ENCODE assay signal across 19 cellular contexts in the genomic region with DNA sequence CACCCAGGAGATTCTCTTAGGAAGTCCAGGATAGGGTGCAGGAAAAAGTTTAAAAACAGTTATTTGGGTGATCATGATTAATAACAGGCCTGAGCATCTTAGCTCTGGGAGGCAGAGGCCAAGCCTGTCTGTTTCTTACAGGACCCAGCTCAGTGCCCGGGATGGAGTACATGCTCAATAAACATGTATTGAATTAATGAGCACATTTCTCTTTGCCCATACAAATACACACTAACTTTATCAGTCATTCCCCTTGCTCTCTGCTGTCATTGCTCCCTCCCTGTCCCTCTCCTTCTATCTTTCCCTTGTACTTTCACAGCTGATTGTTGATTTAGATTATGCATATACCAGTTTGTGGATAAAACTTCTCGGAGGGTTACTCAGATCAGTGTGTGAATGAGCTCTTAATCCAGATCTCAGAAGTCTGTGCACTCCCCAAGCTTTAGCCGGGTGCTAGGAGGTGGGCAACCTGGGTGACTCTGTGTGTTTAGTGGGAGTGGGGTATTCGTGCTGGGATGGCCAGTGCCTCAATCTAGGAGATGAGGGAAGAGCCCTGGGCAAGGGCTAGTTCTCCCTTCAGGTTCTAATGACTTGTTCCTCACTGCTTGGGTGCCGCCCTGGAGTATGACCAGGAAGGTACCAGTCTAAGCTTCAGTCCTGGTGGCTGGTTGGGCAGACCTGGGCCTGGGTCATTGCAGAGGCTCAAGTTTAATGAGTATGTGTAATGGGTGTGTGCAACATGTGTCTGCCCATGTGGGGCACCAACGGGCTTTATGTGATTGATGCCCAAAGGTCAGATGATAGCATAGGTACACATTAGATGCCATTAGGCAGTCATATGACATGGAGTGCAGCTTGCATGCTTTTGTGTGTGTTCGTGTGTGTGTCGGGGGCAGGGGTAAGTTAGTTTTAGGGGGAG. TPM values are rescaled to one million over a fixed set of nuclear protein-coding genes. Genes with fewer than 3 reads are reported as not detected.
DNase-seq lines count a peak whose midpoint lies in the region; ATAC-seq and TF ChIP-seq lines count a peak whose summit lies in the region.
"Had no signal": no experiment of that assay in that cellular context is flagged by ENCODE, and none has a peak within 500 bp of the region (broad histone marks: within the 10 kb centered on the region; RNA-seq: fewer than 3 reads in every experiment).

No MANE protein-coding gene starts in this region.

- H3K23me2 ChIP-seq in H9 (ENCODE audit: insufficient read length, low read depth, low read length, poor library complexity, severe bottlenecking), result peaks cover 9% of the 10 kb centered on the region

- intact Hi-C loops in mucosa of descending colon (cut with DNase I, micrococcal nuclease) (no loop called here), transverse colon (cut with DNase I; ENCODE audit: low total_unique reads) (no loop called here)

- no peak for TF ChIP-seq POLR2A in transverse colon (IDR thresholded peaks at IDR 0.05)

- in situ Hi-C loops in transverse colon (cut with MboI; ENCODE audit: low pct_ligation_motif_present in 1 of 4, low pct_unique_long_range_greater_than_20kb in 1 of 4, low sequenced_read_pairs in 3 of 4), result no loop called here

- H3K56ac ChIP-seq in H9 (ENCODE audit: insufficient read length, low read depth, low read length), result no peak overlapping the region

- H3K9ac ChIP-seq in H9 (ENCODE audit: extremely low read depth, insufficient read length, low read length), result no peak overlapping the region

- H3T11ph ChIP-seq in H9 (ENCODE audit: low read length), result no peak overlapping the region

- no peak overlapping the region for H2BK120ac ChIP-seq in H9 (ENCODE audit: low read depth, low read length, poor library complexity, severe bottlenecking)

- H3K18ac ChIP-seq in H9 (ENCODE audit: insufficient read length, low read depth, low read length), result no peak overlapping the region

- peaks cover 59% of the 10 kb centered on the region for H3K27me3 ChIP-seq in H9 (ENCODE audit: insufficient read depth, low read length)
- peaks cover 81% of the 10 kb centered on the region for H3K27me3 ChIP-seq in transverse colon

- H2BK20ac ChIP-seq in H9 (ENCODE audit: low read depth, low read length, poor library complexity, severe bottlenecking), result no peak overlapping the region

- H3K4me1 ChIP-seq in H9 (ENCODE audit: insufficient read depth, low read length) (no peaks in the 10 kb centered on the region), mucosa of descending colon (ENCODE audit: low read depth) (peaks cover 14% of the 10 kb centered on the region), transverse colon (peaks cover 9 to 13% (median 13%) of the 10 kb centered on the region in 4 donors)

- H3K79me2 ChIP-seq in H9 (ENCODE audit: insufficient read depth, low read length), result no peaks in the 10 kb centered on the region

- WGBS in H9 (ENCODE audit: extremely low coverage, insufficient read length, low lambda C conversion rate), result no CpG with 5 or more reads among the region's 8 CpGs
- WGBS in transverse colon (ENCODE audit: low coverage in 1 of 2), 2 donors, result 62 to 74% methylated on average over 2 to 8 of the region's 8 CpGs

- H2BK15ac ChIP-seq in H9 (ENCODE audit: low read depth, low read length), result no peak overlapping the region

- H3K36me3 Mint-ChIP-seq in activated T-cell treated with anti-CD3 and anti-CD28 coated beads, Interleukin-2, amount 50 U/mL, for 24 hours (ENCODE audit: low read depth), result no peaks in the 10 kb centered on the region
- no peaks in the 10 kb centered on the region; a peak in 1 of 7 replicates for H3K36me3 Mint-ChIP-seq in H9 (ENCODE audit: insufficient read depth in 1 of 3, low read depth in 3 of 3)
- H3K36me3 Mint-ChIP-seq: CD4-positive, CD25-positive, alpha-beta regulatory T cell had no signal

- no peaks in the 10 kb centered on the region for H4K20me1 ChIP-seq in H9 (ENCODE audit: control insufficient read depth, insufficient read depth, insufficient read length)

- peaks cover 25% of the 10 kb centered on the region for H3K27me3 Mint-ChIP-seq in activated T-cell treated with anti-CD3 and anti-CD28 coated beads, Interleukin-2, amount 50 U/mL, for 24 hours
- H3K27me3 Mint-ChIP-seq in H9 (ENCODE audit: low read depth), result no peaks in the 10 kb centered on the region; the same call in 1 of the 2 replicates

- H3K4ac ChIP-seq in H9 (ENCODE audit: low read depth, low read length), result no peak overlapping the region

- no peak overlapping the region for H2BK5ac ChIP-seq in H9 (ENCODE audit: insufficient read length, low read length)

- H3K27ac ChIP-seq in H9 (ENCODE audit: insufficient read length, low read depth, low read length) (no peak overlapping the region), transverse colon (no peak overlapping the region)
- H3K27ac ChIP-seq: RWPE1 had no signal

- no peak overlapping the region for H3K14ac ChIP-seq in H9 (ENCODE audit: insufficient read depth, low read length)

- H3K79me1 ChIP-seq in H9 (ENCODE audit: insufficient read depth, low read depth, low read length, poor library complexity, severe bottlenecking), result no peaks in the 10 kb centered on the region

- H2BK12ac ChIP-seq in H9 (ENCODE audit: insufficient read length, low read depth, low read length), result no peak overlapping the region

- no peak overlapping the region for H4K8ac ChIP-seq in H9 (replicated peaks; ENCODE audit: insufficient read length, low read depth, low read length)

- TF ChIP-seq CTCF in H9 (conservative IDR thresholded peaks at IDR 0.05) (no peak), mucosa of descending colon (IDR thresholded peaks at IDR 0.05) (no peak), transverse colon (IDR thresholded peaks at IDR 0.05) (no peak)

- H4K91ac ChIP-seq in H9 (ENCODE audit: insufficient read length, low read depth, low read length), result no peak overlapping the region

- H3K4me3 Mint-ChIP-seq in activated T-cell treated with anti-CD3 and anti-CD28 coated beads, Interleukin-2, amount 50 U/mL, for 24 hours, result no peak overlapping the region
- no peak overlapping the region for H3K4me3 Mint-ChIP-seq in H9
- H3K4me3 Mint-ChIP-seq: CD4-positive, CD25-positive, alpha-beta regulatory T cell had no signal

- H3K9me3 ChIP-seq in H9 (ENCODE audit: control insufficient read depth, low read depth, low read length) (no peaks in the 10 kb centered on the region), mucosa of descending colon (no peaks in the 10 kb centered on the region), transverse colon (no peaks in the 10 kb centered on the region)

- H3K4me2 ChIP-seq in H9 (ENCODE audit: insufficient read depth, insufficient read length, low read length), result no peak overlapping the region

- H3K4me3 ChIP-seq in mucosa of descending colon (no peak overlapping the region), transverse colon (no peak overlapping the region)
- H3K4me3 ChIP-seq: GM12878 had no signal

- H2AFZ ChIP-seq in H9 (ENCODE audit: low read length), result no peak overlapping the region

- H3K23ac ChIP-seq in H9 (ENCODE audit: insufficient read length, low read depth, low read length), result no peak overlapping the region

- H4K5ac ChIP-seq in H9 (ENCODE audit: insufficient read length, low read depth, low read length), result no peak overlapping the region

- H3K27ac Mint-ChIP-seq in activated T-cell treated with anti-CD3 and anti-CD28 coated beads, Interleukin-2, amount 50 U/mL, for 24 hours, result no peak overlapping the region
- H3K27ac Mint-ChIP-seq in H9, result no peak overlapping the region
- H3K27ac Mint-ChIP-seq: CD4-positive, CD25-positive, alpha-beta regulatory T cell had no signal

- H3K9me3 Mint-ChIP-seq in activated T-cell treated with anti-CD3 and anti-CD28 coated beads, Interleukin-2, amount 50 U/mL, for 24 hours, result no peaks in the 10 kb centered on the region
- H3K9me3 Mint-ChIP-seq in H9, result peaks cover 0 to 2% of the 10 kb centered on the region in 2 experiments; a peak in 1 of 5 replicates

- peaks cover 6% of the 10 kb centered on the region for H3K4me1 Mint-ChIP-seq in activated T-cell treated with anti-CD3 and anti-CD28 coated beads, Interleukin-2, amount 50 U/mL, for 24 hours (ENCODE audit: low read depth)
- H3K4me1 Mint-ChIP-seq in H9, result peaks cover 15 to 17% of the 10 kb centered on the region in 2 experiments

- H2AK5ac ChIP-seq in H9 (ENCODE audit: insufficient read length, low read length), result no peak overlapping the region

- peak; percentile 21 for ATAC-seq in mucosa of descending colon
- ATAC-seq: GM12878, HCT116 had no signal

- DNase-seq in activated T-cell treated with anti-CD3 and anti-CD28 coated beads, Interleukin-2, amount 50 U/mL, for 24 hours, result peak; percentile 22
- DNase-seq in activated T-cell treated with anti-CD3 and anti-CD28 coated beads for 4 hours (no peak), H9 (peak; percentile 13), mucosa of descending colon (no peak), transverse colon (peak; percentile 7), NCI-H526 (lab: John Stamatoyannopoulos, UW) (no peak), Ammon's horn (ENCODE audit: low spot score) (no peak), HPDE6-E6E7 (ENCODE audit: extremely low spot score) (no peak)
- DNase-seq: CD4-positive, CD25-positive, alpha-beta regulatory T cell; KBM-7; NCI-H1092; NCI-H2227 treated with DMSO at 0.1 percent for 48 hours; NCI-H526 treated with DMSO at 0.1 percent for 48 hours had no signal

- TF ChIP-seq EP300 in transverse colon (IDR thresholded peaks at IDR 0.05; ENCODE audit: low read depth), result no peak

- H3K36me3 ChIP-seq in mucosa of descending colon (ENCODE audit: low read depth) (no peaks in the 10 kb centered on the region), transverse colon (no peaks in the 10 kb centered on the region)

RNA-seq across cellular contexts. Expression of a gene that starts 10.6 kb away (rescaled TPM):
- total RNA-seq in H9 (2021), result 0.64 and 0.72 TPM in 2 replicates
- 1 to 10 TPM in 2 of 3 donors, under 1 TPM in 1; 0.96 to 3.6 (median 1.6) TPM for total RNA-seq in mucosa of descending colon
- total RNA-seq in transverse colon, result 1 to 10 TPM in 3 of 4 donors, not detected in 1; 1.5 to 2.9 (median 2.7) TPM
- total RNA-seq: A673; CD4-positive, CD25-positive, alpha-beta regulatory T cell; G401; OCI-LY7 had no signal

RNA-seq across cellular contexts. Expression of a gene that starts 40.7 kb away (rescaled TPM):
- total RNA-seq in H9 (2021) (7.3 and 7.6 TPM in 2 replicates), mucosa of descending colon (10 to 100 TPM; 53.7 to 91.0 (median 60.9) TPM), transverse colon (100 to 1,000 TPM in 1 of 4 donors, 10 to 100 TPM in 3; 83.8 to 431 (median 98.0) TPM)
- total RNA-seq: CD4-positive, CD25-positive, alpha-beta regulatory T cell; OCI-LY7 had no signal

Comparison
In these comparisons a context has a peak if more than half of its experiments do, and no peak if none do; other contexts are left out.
1. DNase-seq: peak in activated T-cell treated with anti-CD3 and anti-CD28 coated beads, Interleukin-2, amount 50 U/mL, for 24 hours (single experiment), H9 (single experiment) and transverse colon (single experiment); none in activated T-cell treated with anti-CD3 and anti-CD28 coated beads for 4 hours (single experiment), mucosa of descending colon (0 of 3), NCI-H526 (0 of 2), Ammon's horn (single experiment) and HPDE6-E6E7 (single experiment).